Comparison of ENCODE assay signal across 1 cellular context in the genomic region with DNA sequence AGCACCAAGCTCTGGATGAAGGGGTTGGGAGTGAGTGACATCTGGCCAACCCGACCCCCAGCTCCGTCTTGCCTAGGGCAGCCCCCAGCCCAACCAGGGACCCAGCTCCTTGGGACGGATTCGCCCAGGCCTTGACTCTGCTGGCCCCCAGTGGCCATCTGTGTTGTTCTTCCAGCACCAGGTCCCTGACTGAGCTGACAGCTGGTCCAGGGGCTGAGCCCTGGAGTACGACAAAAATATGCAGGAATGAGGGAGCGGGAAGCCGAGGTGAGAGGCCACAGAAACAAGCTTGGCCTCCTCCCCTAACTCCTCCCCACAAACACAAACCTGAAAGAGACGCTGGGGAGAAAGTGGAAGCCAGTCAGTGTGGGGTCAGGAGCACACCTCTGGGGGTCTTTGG.
TF ChIP-seq lines count a peak whose summit lies in the region.

No MANE protein-coding gene starts in this region.

TF ChIP-seq in WTC11, 78 proteins besides CTCF, POLR2A, EP300 and RAD21:
- TF ChIP-seq, protein P1, sequence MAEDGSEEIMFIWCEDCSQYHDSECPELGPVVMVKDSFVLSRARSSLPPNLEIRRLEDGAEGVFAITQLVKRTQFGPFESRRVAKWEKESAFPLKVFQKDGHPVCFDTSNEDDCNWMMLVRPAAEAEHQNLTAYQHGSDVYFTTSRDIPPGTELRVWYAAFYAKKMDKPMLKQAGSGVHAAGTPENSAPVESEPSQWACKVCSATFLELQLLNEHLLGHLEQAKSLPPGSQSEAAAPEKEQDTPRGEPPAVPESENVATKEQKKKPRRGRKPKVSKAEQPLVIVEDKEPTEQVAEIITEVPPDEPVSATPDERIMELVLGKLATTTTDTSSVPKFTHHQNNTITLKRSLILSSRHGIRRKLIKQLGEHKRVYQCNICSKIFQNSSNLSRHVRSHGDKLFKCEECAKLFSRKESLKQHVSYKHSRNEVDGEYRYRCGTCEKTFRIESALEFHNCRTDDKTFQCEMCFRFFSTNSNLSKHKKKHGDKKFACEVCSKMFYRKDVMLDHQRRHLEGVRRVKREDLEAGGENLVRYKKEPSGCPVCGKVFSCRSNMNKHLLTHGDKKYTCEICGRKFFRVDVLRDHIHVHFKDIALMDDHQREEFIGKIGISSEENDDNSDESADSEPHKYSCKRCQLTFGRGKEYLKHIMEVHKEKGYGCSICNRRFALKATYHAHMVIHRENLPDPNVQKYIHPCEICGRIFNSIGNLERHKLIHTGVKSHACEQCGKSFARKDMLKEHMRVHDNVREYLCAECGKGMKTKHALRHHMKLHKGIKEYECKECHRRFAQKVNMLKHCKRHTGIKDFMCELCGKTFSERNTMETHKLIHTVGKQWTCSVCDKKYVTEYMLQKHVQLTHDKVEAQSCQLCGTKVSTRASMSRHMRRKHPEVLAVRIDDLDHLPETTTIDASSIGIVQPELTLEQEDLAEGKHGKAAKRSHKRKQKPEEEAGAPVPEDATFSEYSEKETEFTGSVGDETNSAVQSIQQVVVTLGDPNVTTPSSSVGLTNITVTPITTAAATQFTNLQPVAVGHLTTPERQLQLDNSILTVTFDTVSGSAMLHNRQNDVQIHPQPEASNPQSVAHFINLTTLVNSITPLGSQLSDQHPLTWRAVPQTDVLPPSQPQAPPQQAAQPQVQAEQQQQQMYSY (CRISPR knock-in tag; IDR thresholded peaks at IDR 0.05), result no peak
- TF ChIP-seq, protein P2, sequence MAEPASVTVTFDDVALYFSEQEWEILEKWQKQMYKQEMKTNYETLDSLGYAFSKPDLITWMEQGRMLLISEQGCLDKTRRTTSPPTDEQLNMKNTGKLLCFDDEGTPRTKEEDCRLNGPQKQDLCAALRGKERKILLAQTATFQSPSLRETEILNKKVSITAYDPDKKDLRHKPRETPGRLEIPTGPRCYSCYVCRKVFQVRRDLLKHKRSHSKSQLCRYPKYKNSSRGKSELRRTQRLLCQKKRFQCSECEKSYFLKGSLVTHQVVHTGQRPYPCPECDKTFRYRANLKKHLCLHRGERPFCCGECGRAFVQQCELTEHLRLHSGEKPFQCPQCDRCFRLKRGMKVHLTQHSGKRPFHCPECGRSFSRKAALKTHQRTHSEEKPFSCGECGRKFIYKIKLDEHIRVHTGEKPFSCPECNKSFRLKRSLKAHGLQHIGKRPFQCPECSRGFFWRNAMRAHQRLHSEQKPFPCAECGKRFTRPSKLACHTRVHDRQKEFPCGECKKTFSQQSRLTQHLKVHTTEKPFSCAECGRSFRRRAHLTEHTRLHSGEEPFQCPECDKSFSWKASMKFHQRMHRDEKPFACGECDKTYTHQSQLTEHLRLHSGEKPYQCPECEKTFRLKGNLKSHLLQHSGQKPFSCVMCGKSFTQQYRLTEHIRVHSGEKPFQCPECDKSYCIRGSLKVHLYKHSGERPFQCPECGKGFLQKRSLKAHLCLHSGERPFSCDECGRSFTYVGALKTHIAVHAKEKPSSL (CRISPR knock-in tag; conservative IDR thresholded peaks at IDR 0.05), result no peak
- 0 out of 2 replicates have a peak, but pooled peaks have one; percentile 17 for TF ChIP-seq TP53 (CRISPR knock-in tag; IDR thresholded peaks at IDR 0.05)
- no peak for TF ChIP-seq FOXK1 (CRISPR knock-in tag; IDR thresholded peaks at IDR 0.05)
- no peak for TF ChIP-seq RELA (CRISPR knock-in tag; IDR thresholded peaks at IDR 0.05; ENCODE audit: borderline replicate concordance)
- TF ChIP-seq ZNF121 (CRISPR knock-in tag; IDR thresholded peaks at IDR 0.05), result no peak
- TF ChIP-seq, protein P3, sequence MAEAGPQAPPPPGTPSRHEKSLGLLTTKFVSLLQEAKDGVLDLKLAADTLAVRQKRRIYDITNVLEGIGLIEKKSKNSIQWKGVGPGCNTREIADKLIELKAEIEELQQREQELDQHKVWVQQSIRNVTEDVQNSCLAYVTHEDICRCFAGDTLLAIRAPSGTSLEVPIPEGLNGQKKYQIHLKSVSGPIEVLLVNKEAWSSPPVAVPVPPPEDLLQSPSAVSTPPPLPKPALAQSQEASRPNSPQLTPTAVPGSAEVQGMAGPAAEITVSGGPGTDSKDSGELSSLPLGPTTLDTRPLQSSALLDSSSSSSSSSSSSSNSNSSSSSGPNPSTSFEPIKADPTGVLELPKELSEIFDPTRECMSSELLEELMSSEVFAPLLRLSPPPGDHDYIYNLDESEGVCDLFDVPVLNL (CRISPR knock-in tag; IDR thresholded peaks at IDR 0.05; ENCODE audit: borderline replicate concordance, low read depth), result no peak
- TF ChIP-seq ZNF263 (CRISPR knock-in tag; IDR thresholded peaks at IDR 0.05; ENCODE audit: low read depth), result peak; percentile 65; the same call in 1 of the 2 replicates
- 0 out of 2 replicates have a peak, but pooled peaks have one; percentile 19 for TF ChIP-seq USF1 (CRISPR knock-in tag; IDR thresholded peaks at IDR 0.05)
- no peak for TF ChIP-seq NR2C2 (CRISPR knock-in tag; IDR thresholded peaks at IDR 0.05)
- TF ChIP-seq SOX15 (CRISPR knock-in tag; IDR thresholded peaks at IDR 0.05), result no peak
- peak; percentile 85; the same call in 1 of the 2 replicates for TF ChIP-seq TEAD1 (CRISPR knock-in tag; IDR thresholded peaks at IDR 0.05)
- TF ChIP-seq, protein P4, sequence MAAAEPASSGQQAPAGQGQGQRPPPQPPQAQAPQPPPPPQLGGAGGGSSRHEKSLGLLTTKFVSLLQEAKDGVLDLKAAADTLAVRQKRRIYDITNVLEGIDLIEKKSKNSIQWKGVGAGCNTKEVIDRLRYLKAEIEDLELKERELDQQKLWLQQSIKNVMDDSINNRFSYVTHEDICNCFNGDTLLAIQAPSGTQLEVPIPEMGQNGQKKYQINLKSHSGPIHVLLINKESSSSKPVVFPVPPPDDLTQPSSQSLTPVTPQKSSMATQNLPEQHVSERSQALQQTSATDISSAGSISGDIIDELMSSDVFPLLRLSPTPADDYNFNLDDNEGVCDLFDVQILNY (CRISPR knock-in tag; IDR thresholded peaks at IDR 0.05), result 0 out of 2 replicates have a peak, but pooled peaks have one; percentile 25
- TF ChIP-seq ATF2 (CRISPR knock-in tag; IDR thresholded peaks at IDR 0.05; ENCODE audit: borderline replicate concordance, low read depth), result no peak
- TF ChIP-seq ZMAT4 (CRISPR knock-in tag; IDR thresholded peaks at IDR 0.05), result no peak
- TF ChIP-seq ZNF138 (CRISPR knock-in tag; conservative IDR thresholded peaks at IDR 0.05), result no peak
- TF ChIP-seq SP1 (CRISPR knock-in tag; conservative IDR thresholded peaks at IDR 0.05), result no peak
